Comparison of ENCODE assay signal across 1 cellular context in the genomic region with DNA sequence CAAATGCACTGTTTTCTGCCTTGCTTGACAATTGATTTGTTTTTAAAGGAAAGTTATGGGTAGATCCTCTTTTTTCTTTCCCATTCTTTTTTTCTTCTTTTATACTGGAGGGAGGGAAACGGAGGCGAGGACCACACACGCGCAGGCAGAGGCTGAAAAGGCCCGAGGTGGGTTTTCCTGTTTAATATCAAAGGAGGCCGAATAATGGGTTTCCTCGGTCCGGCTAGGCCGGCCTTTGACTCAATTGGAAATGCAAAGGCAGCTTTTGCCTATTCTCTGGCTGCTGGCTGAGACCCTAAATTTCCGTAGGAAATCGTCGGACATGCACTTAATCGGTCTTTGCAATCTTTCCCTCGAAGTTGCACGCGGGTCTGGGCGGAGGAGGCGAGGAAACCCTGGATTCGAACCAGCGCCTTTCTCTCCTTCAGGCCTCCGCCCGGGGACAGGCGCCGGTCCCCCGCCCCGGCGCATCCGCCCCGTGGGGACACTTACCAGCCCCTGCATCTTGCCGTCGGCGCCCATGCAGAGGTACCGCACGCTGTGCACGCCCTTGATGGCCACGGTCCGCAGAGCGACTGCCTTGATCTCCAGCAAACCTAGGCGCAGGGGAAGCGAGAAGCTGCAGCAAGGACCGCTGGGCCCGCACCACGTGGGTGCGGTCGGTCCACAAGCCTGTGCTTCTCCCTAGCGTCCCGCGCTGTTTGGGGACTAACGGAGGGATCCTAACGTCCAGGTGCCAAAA.
TF ChIP-seq lines count a peak whose summit lies in the region.

No MANE protein-coding gene starts in this region.

TF ChIP-seq in WTC11, 78 proteins besides CTCF, POLR2A, EP300 and RAD21 (continued from another document):
- TF ChIP-seq, protein P1, sequence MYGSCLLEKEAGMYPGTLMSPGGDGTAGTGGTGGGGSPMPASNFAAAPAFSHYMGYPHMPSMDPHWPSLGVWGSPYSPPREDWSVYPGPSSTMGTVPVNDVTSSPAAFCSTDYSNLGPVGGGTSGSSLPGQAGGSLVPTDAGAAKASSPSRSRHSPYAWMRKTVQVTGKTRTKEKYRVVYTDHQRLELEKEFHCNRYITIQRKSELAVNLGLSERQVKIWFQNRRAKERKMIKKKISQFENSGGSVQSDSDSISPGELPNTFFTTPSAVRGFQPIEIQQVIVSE (CRISPR knock-in tag; IDR thresholded peaks at IDR 0.05; ENCODE audit: borderline replicate concordance) = no peak
- TF ChIP-seq FOXK1 (CRISPR knock-in tag; IDR thresholded peaks at IDR 0.05) = no peak
- TF ChIP-seq, protein P2, sequence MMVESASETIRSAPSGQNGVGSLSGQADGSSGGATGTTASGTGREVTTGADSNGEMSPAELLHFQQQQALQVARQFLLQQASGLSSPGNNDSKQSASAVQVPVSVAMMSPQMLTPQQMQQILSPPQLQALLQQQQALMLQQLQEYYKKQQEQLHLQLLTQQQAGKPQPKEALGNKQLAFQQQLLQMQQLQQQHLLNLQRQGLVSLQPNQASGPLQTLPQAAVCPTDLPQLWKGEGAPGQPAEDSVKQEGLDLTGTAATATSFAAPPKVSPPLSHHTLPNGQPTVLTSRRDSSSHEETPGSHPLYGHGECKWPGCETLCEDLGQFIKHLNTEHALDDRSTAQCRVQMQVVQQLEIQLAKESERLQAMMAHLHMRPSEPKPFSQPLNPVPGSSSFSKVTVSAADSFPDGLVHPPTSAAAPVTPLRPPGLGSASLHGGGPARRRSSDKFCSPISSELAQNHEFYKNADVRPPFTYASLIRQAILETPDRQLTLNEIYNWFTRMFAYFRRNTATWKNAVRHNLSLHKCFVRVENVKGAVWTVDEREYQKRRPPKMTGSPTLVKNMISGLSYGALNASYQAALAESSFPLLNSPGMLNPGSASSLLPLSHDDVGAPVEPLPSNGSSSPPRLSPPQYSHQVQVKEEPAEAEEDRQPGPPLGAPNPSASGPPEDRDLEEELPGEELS (CRISPR knock-in tag; IDR thresholded peaks at IDR 0.05) = no peak
- no peak for TF ChIP-seq SMAD4 (CRISPR knock-in tag; IDR thresholded peaks at IDR 0.05)
- TF ChIP-seq ZNF396 (CRISPR knock-in tag; IDR thresholded peaks at IDR 0.05; ENCODE audit: borderline replicate concordance) = 0 out of 2 replicates have a peak, but pooled peaks have one; percentile 16
- TF ChIP-seq, protein P3, sequence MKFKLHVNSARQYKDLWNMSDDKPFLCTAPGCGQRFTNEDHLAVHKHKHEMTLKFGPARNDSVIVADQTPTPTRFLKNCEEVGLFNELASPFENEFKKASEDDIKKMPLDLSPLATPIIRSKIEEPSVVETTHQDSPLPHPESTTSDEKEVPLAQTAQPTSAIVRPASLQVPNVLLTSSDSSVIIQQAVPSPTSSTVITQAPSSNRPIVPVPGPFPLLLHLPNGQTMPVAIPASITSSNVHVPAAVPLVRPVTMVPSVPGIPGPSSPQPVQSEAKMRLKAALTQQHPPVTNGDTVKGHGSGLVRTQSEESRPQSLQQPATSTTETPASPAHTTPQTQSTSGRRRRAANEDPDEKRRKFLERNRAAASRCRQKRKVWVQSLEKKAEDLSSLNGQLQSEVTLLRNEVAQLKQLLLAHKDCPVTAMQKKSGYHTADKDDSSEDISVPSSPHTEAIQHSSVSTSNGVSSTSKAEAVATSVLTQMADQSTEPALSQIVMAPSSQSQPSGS (CRISPR knock-in tag; IDR thresholded peaks at IDR 0.05; ENCODE audit: borderline replicate concordance, low read depth) = no peak
- no peak for TF ChIP-seq SP1 (CRISPR knock-in tag; conservative IDR thresholded peaks at IDR 0.05)
- no peak for TF ChIP-seq NFE2L1 (CRISPR knock-in tag; IDR thresholded peaks at IDR 0.05)
- TF ChIP-seq, protein P4, sequence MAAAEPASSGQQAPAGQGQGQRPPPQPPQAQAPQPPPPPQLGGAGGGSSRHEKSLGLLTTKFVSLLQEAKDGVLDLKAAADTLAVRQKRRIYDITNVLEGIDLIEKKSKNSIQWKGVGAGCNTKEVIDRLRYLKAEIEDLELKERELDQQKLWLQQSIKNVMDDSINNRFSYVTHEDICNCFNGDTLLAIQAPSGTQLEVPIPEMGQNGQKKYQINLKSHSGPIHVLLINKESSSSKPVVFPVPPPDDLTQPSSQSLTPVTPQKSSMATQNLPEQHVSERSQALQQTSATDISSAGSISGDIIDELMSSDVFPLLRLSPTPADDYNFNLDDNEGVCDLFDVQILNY (CRISPR knock-in tag; IDR thresholded peaks at IDR 0.05) = no peak
- TF ChIP-seq GABPB1 (CRISPR knock-in tag; IDR thresholded peaks at IDR 0.05) = no peak
- TF ChIP-seq HMGA2 (CRISPR knock-in tag; IDR thresholded peaks at IDR 0.05) = no peak
- TF ChIP-seq ZNF263 (CRISPR knock-in tag; IDR thresholded peaks at IDR 0.05; ENCODE audit: low read depth) = no peak
- TF ChIP-seq ZNF138 (CRISPR knock-in tag; conservative IDR thresholded peaks at IDR 0.05) = 0 out of 2 replicates have a peak, but pooled peaks have one; percentile 24
- no peak for TF ChIP-seq CREB1 (CRISPR knock-in tag; IDR thresholded peaks at IDR 0.05)
- no peak for TF ChIP-seq GTF2I (CRISPR knock-in tag; conservative IDR thresholded peaks at IDR 0.05)
- TF ChIP-seq CBFB (CRISPR knock-in tag; IDR thresholded peaks at IDR 0.05; ENCODE audit: low read depth) = no peak
- TF ChIP-seq TCF7 (CRISPR knock-in tag; IDR thresholded peaks at IDR 0.05; ENCODE audit: low read depth) = no peak
- TF ChIP-seq, protein P5, sequence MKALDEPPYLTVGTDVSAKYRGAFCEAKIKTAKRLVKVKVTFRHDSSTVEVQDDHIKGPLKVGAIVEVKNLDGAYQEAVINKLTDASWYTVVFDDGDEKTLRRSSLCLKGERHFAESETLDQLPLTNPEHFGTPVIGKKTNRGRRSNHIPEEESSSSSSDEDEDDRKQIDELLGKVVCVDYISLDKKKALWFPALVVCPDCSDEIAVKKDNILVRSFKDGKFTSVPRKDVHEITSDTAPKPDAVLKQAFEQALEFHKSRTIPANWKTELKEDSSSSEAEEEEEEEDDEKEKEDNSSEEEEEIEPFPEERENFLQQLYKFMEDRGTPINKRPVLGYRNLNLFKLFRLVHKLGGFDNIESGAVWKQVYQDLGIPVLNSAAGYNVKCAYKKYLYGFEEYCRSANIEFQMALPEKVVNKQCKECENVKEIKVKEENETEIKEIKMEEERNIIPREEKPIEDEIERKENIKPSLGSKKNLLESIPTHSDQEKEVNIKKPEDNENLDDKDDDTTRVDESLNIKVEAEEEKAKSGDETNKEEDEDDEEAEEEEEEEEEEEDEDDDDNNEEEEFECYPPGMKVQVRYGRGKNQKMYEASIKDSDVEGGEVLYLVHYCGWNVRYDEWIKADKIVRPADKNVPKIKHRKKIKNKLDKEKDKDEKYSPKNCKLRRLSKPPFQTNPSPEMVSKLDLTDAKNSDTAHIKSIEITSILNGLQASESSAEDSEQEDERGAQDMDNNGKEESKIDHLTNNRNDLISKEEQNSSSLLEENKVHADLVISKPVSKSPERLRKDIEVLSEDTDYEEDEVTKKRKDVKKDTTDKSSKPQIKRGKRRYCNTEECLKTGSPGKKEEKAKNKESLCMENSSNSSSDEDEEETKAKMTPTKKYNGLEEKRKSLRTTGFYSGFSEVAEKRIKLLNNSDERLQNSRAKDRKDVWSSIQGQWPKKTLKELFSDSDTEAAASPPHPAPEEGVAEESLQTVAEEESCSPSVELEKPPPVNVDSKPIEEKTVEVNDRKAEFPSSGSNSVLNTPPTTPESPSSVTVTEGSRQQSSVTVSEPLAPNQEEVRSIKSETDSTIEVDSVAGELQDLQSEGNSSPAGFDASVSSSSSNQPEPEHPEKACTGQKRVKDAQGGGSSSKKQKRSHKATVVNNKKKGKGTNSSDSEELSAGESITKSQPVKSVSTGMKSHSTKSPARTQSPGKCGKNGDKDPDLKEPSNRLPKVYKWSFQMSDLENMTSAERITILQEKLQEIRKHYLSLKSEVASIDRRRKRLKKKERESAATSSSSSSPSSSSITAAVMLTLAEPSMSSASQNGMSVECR (CRISPR knock-in tag; IDR thresholded peaks at IDR 0.05; ENCODE audit: borderline replicate concordance) = peak; percentile 59; the same call in 1 of the 2 replicates
